ENCODE assay signal across 1 cellular context in genomic region chr2:63571291-63571690, GRCh38.
TF ChIP-seq lines count a peak whose summit lies in the region.

No MANE protein-coding gene starts in this region.

TF ChIP-seq in WTC11, 78 proteins besides CTCF, POLR2A, EP300 and RAD21 (continued from another document):
- TF ChIP-seq ZNF532 (CRISPR knock-in tag; IDR thresholded peaks at IDR 0.05; ENCODE audit: borderline replicate concordance) (no peak), ZNF425 (CRISPR knock-in tag; conservative IDR thresholded peaks at IDR 0.05) (no peak), ZNF317 (CRISPR knock-in tag; IDR thresholded peaks at IDR 0.05; ENCODE audit: borderline replicate concordance, low read depth) (no peak)
